11 cellular contexts compared by ENCODE assay signal in the genomic region with DNA sequence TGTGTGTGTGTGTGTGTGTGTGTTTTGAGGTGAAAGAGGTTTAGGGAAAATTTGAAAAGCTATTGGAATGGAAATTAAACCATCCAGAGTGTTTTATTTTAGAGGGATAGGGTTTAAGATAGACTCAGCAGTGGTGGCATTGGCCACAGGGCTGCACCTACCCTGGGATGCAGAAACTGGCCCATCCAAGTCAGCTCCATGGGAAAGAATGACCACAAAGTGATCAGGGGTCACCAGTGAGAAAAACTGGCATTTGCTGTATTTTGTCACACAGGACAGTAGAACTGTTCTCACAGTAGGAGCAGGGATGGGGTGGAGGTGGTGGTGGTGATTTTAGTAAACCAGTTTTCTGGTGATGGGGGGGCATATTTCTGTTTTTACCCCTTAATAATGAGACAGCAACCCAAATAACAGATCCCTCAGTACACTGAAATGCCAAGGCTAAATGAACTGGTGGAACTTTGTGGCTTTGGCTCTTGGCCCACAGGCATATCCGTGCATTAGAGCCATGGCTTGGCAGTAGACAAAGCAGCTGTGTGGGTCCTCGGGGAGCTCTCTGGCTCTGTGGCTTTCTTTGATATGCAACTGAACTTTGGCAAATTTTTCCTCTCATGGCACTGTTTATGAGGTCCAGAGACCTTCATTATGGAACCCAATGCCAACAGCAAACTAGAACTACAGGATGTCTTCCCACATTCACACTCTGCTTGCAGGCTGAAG.
DNase-seq lines count a peak whose midpoint lies in the region; ATAC-seq and TF ChIP-seq lines count a peak whose summit lies in the region.
"Had no signal": no experiment of that assay in that cellular context is flagged by ENCODE, and none has a peak within 500 bp of the region (broad histone marks: within the 10 kb centered on the region; RNA-seq: fewer than 3 reads in every experiment).

No MANE protein-coding gene starts in this region.

- H3K9me3 ChIP-seq in HCT116 (ENCODE audit: control insufficient read depth in 1 of 2, insufficient read depth in 1 of 2, low read depth in 1 of 2, low read length in 2 of 2) = no peaks in the 10 kb centered on the region

- ATAC-seq in HCT116 (peak; percentile 64), left cardiac atrium (peak; percentile 52 to 87), esophagus mucosa (no peak)

- peaks cover 41 to 63% of the 10 kb centered on the region in 2 experiments for H3K4me1 ChIP-seq in HCT116 (ENCODE audit: control insufficient read depth in 1 of 2, insufficient read depth in 2 of 2, low read length in 2 of 2)

- CTCF ChIA-PET in HCT116 (lab: Charles Lee) = no interaction called here

- H3K4me2 ChIP-seq in HCT116 (ENCODE audit: low read length) = 0 out of 2 replicates have a peak overlapping the region, but pooled peaks have one; percentile 11

- POLR2A ChIA-PET in HCT116 (lab: Charles Lee) = interaction anchor here (1.3 kb wide), 1 partner anchor 15 kb away, joined by 3 read pairs; no protein-coding TSS in a partner anchor

- RAD21 ChIA-PET in HCT116 (lab: Charles Lee; ENCODE audit: low non-redundant PET in 1 of 2, low total read pairs in 2 of 2, uncharacterized antibody in 2 of 2, unreplicated experiment in 2 of 2) = no interaction called here

- H3K79me2 ChIP-seq in HCT116 (ENCODE audit: insufficient read depth, low read length) = no peaks in the 10 kb centered on the region

- no peak for DNase-seq in HCT116 (ENCODE audit: low read depth, low spot score)
- peak; percentile 31 for DNase-seq in T1000 (lab: John Stamatoyannopoulos, UW)
- DNase-seq in left cardiac atrium = peak; percentile 38
- no peak for DNase-seq in stimulated activated CD4-positive, alpha-beta T cell treated with anti-CD3 and anti-CD28 coated beads, Interleukin-1b, Interleukin-23, amount 100 ng/mL, for 48 hours
- DNase-seq in coronary artery (ENCODE audit: low spot score) = no peak
- DNase-seq in stimulated activated CD4-positive, alpha-beta T cell treated with anti-CD3 and anti-CD28 coated beads, Interleukin-12 subunit alpha, Interleukin-12 subunit beta, amount 100 ng/mL, for 4 hours = no peak
- DNase-seq: immature natural killer cell, NCI-H774, posterior cingulate gyrus had no signal

- no peak overlapping the region for H3K9ac ChIP-seq in HCT116 (ENCODE audit: low read length)

- TF ChIP-seq RAD21 in HCT116 (IDR thresholded peaks at IDR 0.05; ENCODE audit: low read depth) = no peak

- TF ChIP-seq POLR2A in HCT116 (IDR thresholded peaks at IDR 0.05; ENCODE audit: borderline replicate concordance, extremely low read depth, insufficient read depth, insufficient read length) = no peak

- no peaks in the 10 kb centered on the region for H3K36me3 ChIP-seq in HCT116 (ENCODE audit: control insufficient read depth in 1 of 2, insufficient read depth in 2 of 2, low read length in 2 of 2)

- H3K27ac ChIP-seq in HCT116 (ENCODE audit: low read depth, low read length) (peak overlapping the region; percentile 48), skin epidermis (peak overlapping the region in 14 of 21 experiments; percentile 3 to 73 (median 34)), coronary artery (peak overlapping the region in 1 of 2 donors; percentile 66)

- H4K20me1 ChIP-seq in HCT116 (ENCODE audit: insufficient read depth) = no peaks in the 10 kb centered on the region

- intact Hi-C loops in HCT116 (cut with micrococcal nuclease) = no loop called here
- intact Hi-C loops in left cardiac atrium (cut with DNase I) = no loop called here

- no peaks in the 10 kb centered on the region for H3K27me3 ChIP-seq in HCT116 (ENCODE audit: insufficient read depth, low read length)

- BruUV-seq in HCT116 (replicated peaks; lab: Mats Ljungman, UMichigan) = no TSS peak

- H2AFZ ChIP-seq in HCT116 (ENCODE audit: low read depth, low read length, poor library complexity, severe bottlenecking) = no peak overlapping the region

- H3K9me2 ChIP-seq in HCT116 (ENCODE audit: insufficient read depth) = no peaks in the 10 kb centered on the region

- no peak overlapping the region for H3K4me3 ChIP-seq in HCT116 (replicated peaks in 1 of 2; ENCODE audit: low read depth in 1 of 2, low read length in 2 of 2)
- no peak overlapping the region for H3K4me3 ChIP-seq in skin epidermis
- H3K4me3 ChIP-seq in coronary artery = no peak overlapping the region

- TF ChIP-seq CTCF in HCT116 (IDR thresholded peaks at IDR 0.05 in 2 of 3, conservative IDR thresholded peaks at IDR 0.05 in 1 of 3; ENCODE audit: borderline replicate concordance in 1 of 3, insufficient read depth in 1 of 3, low read depth in 2 of 3, low read length in 2 of 3) (no peak), coronary artery (IDR thresholded peaks at IDR 0.05) (no peak)

TF ChIP-seq in HCT116, 20 proteins besides CTCF, POLR2A, EP300 and RAD21:
- TF ChIP-seq SRF (IDR thresholded peaks at IDR 0.05; ENCODE audit: low read depth) (no peak), EGR1 (IDR thresholded peaks at IDR 0.05; ENCODE audit: low read depth) (no peak), JUND (IDR thresholded peaks at IDR 0.05) (0 out of 2 replicates have a peak, but pooled peaks have one; percentile 17), EZH2 (IDR thresholded peaks at IDR 0.05) (no peak), SIN3A (IDR thresholded peaks at IDR 0.05; ENCODE audit: low read depth) (no peak), SP1 (IDR thresholded peaks at IDR 0.05; ENCODE audit: low read depth) (peak; percentile 25; the same call in 1 of the 2 replicates), FOSL1 (IDR thresholded peaks at IDR 0.05; ENCODE audit: low read depth) (no peak), EZH2phosphoT487 (IDR thresholded peaks at IDR 0.05; ENCODE audit: borderline replicate concordance) (no peak), CEBPB (IDR thresholded peaks at IDR 0.05; ENCODE audit: low read depth) (no peak), ZFX (IDR thresholded peaks at IDR 0.05) (no peak), ZNF274 (IDR thresholded peaks at IDR 0.05; ENCODE audit: low read depth, low read length) (no peak), TCF7L2 (IDR thresholded peaks at IDR 0.05; ENCODE audit: borderline replicate concordance, extremely low read depth, insufficient read depth, insufficient read length) (peak; percentile 42), POLR2AphosphoS5 (IDR thresholded peaks at IDR 0.05; ENCODE audit: low read depth, low read length) (no peak), ELF1 (IDR thresholded peaks at IDR 0.05; ENCODE audit: borderline replicate concordance, low read depth) (no peak), CBX3 (IDR thresholded peaks at IDR 0.05; ENCODE audit: low read depth) (no peak), YY1 (IDR thresholded peaks at IDR 0.05; ENCODE audit: extremely low read depth, insufficient replicate concordance, low read depth, low read length) (no peak)
- TF ChIP-seq, protein P1, sequence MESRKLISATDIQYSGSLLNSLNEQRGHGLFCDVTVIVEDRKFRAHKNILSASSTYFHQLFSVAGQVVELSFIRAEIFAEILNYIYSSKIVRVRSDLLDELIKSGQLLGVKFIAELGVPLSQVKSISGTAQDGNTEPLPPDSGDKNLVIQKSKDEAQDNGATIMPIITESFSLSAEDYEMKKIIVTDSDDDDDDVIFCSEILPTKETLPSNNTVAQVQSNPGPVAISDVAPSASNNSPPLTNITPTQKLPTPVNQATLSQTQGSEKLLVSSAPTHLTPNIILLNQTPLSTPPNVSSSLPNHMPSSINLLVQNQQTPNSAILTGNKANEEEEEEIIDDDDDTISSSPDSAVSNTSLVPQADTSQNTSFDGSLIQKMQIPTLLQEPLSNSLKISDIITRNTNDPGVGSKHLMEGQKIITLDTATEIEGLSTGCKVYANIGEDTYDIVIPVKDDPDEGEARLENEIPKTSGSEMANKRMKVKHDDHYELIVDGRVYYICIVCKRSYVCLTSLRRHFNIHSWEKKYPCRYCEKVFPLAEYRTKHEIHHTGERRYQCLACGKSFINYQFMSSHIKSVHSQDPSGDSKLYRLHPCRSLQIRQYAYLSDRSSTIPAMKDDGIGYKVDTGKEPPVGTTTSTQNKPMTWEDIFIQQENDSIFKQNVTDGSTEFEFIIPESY (IDR thresholded peaks at IDR 0.05; ENCODE audit: extremely low read depth, insufficient replicate concordance, low read length) = no peak
- TF ChIP-seq, protein P2, sequence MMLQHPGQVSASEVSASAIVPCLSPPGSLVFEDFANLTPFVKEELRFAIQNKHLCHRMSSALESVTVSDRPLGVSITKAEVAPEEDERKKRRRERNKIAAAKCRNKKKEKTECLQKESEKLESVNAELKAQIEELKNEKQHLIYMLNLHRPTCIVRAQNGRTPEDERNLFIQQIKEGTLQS (IDR thresholded peaks at IDR 0.05) = no peak
- TF ChIP-seq, protein P3, sequence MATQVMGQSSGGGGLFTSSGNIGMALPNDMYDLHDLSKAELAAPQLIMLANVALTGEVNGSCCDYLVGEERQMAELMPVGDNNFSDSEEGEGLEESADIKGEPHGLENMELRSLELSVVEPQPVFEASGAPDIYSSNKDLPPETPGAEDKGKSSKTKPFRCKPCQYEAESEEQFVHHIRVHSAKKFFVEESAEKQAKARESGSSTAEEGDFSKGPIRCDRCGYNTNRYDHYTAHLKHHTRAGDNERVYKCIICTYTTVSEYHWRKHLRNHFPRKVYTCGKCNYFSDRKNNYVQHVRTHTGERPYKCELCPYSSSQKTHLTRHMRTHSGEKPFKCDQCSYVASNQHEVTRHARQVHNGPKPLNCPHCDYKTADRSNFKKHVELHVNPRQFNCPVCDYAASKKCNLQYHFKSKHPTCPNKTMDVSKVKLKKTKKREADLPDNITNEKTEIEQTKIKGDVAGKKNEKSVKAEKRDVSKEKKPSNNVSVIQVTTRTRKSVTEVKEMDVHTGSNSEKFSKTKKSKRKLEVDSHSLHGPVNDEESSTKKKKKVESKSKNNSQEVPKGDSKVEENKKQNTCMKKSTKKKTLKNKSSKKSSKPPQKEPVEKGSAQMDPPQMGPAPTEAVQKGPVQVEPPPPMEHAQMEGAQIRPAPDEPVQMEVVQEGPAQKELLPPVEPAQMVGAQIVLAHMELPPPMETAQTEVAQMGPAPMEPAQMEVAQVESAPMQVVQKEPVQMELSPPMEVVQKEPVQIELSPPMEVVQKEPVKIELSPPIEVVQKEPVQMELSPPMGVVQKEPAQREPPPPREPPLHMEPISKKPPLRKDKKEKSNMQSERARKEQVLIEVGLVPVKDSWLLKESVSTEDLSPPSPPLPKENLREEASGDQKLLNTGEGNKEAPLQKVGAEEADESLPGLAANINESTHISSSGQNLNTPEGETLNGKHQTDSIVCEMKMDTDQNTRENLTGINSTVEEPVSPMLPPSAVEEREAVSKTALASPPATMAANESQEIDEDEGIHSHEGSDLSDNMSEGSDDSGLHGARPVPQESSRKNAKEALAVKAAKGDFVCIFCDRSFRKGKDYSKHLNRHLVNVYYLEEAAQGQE (IDR thresholded peaks at IDR 0.05; ENCODE audit: low read depth) = no peak
- TF ChIP-seq, protein P4, sequence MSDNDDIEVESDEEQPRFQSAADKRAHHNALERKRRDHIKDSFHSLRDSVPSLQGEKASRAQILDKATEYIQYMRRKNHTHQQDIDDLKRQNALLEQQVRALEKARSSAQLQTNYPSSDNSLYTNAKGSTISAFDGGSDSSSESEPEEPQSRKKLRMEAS (IDR thresholded peaks at IDR 0.05) = no peak

Comparison
In these comparisons a context has a peak if more than half of its experiments do, and no peak if none do; other contexts are left out.
1. DNase-seq: peak in T1000 (single experiment) and left cardiac atrium (single experiment); none in HCT116 (single experiment), stimulated activated CD4-positive, alpha-beta T cell treated with anti-CD3 and anti-CD28 coated beads, Interleukin-1b, Interleukin-23, amount 100 ng/mL, for 48 hours (single experiment), coronary artery (single experiment) and stimulated activated CD4-positive, alpha-beta T cell treated with anti-CD3 and anti-CD28 coated beads, Interleukin-12 subunit alpha, Interleukin-12 subunit beta, amount 100 ng/mL, for 4 hours (single experiment).